21 cellular contexts compared by ENCODE assay signal in the genomic region with DNA sequence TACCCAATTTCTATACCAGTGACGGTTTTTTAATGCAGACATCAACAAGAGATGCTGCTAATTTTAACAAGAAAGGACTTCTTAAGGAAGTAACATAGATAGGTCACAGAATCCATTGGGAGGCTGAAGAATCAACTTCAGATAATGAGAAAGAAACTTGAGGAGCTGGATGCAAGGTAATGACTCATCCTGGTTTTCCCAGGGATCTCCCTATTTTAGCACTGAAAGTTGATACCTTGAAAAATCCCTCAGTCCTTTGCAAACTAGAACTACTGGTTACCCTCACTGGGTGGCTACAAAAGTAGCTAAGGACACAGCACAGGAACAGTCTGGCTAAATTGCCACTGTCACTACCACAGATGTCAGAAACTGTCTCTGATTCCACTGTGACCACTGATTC.
DNase-seq lines count a peak whose midpoint lies in the region; ATAC-seq and TF ChIP-seq lines count a peak whose summit lies in the region.
"Had no signal": no experiment of that assay in that cellular context is flagged by ENCODE, and none has a peak within 500 bp of the region (broad histone marks: within the 10 kb centered on the region; RNA-seq: fewer than 3 reads in every experiment).

No MANE protein-coding gene starts in this region.

- H3K14ac ChIP-seq in IMR-90 (replicated peaks; ENCODE audit: low read depth, low read length), result no peak overlapping the region

- no peak overlapping the region for H2BK120ac ChIP-seq in IMR-90 (ENCODE audit: low read depth, low read length)

- peak overlapping the region; percentile 70 for H3K27ac Mint-ChIP-seq in WTC11
- H3K27ac Mint-ChIP-seq: CD14-positive monocyte had no signal

- H4K5ac ChIP-seq in IMR-90 (ENCODE audit: low read depth, low read length), result no peak overlapping the region

- intact Hi-C loops in IMR-90 (cut with micrococcal nuclease), result no loop called here

- H3K4me3 ChIP-seq in IMR-90 (ENCODE audit: insufficient read depth, low read depth, low read length) (no peak overlapping the region), iPS DF 6.9 (ENCODE audit: low read length) (no peak overlapping the region)
- H3K4me3 ChIP-seq: MG63, SK-N-MC had no signal

- no CpG with 5 or more reads among the region's 1 CpG for WGBS in IMR-90 (ENCODE audit: extremely low coverage in 2 of 2, insufficient read length in 1 of 2), 2 experiments
- WGBS in iPS DF 6.9 (ENCODE audit: insufficient coverage, insufficient read length), result no CpG with 5 or more reads among the region's 1 CpG

- H3K27me3 ChIP-seq in IMR-90 (ENCODE audit: control insufficient read depth, insufficient read depth, low read length), result no peaks in the 10 kb centered on the region
- H3K27me3 ChIP-seq in iPS DF 6.9 (ENCODE audit: control insufficient read depth, insufficient read depth, low read length), result no peaks in the 10 kb centered on the region
- H3K27me3 ChIP-seq: MG63 had no signal

- CTCF ChIA-PET in IMR-90 (lab: Yijun Ruan, JAX), result no interaction called here
- CTCF ChIA-PET in WTC11 (lab: Charles Lee), result interaction anchor here (1.1 kb wide), 1 partner anchor 33 kb away, joined by 3 read pairs; no protein-coding TSS in a partner anchor

- H2BK5ac ChIP-seq in IMR-90 (ENCODE audit: low read depth, low read length, poor library complexity, severe bottlenecking), result no peak overlapping the region

- H4K91ac ChIP-seq in IMR-90 (ENCODE audit: insufficient read depth, low read depth, low read length), result no peak overlapping the region

- BruUV-seq in IMR-90 (replicated peaks; lab: Mats Ljungman, UMichigan), result no TSS peak

- no peak for TF ChIP-seq RAD21 in IMR-90 (IDR thresholded peaks at IDR 0.05; ENCODE audit: low read length)

- TF ChIP-seq CTCF in IMR-90 (conservative IDR thresholded peaks at IDR 0.05; ENCODE audit: low read depth, low read length) (no peak), WTC11 (IDR thresholded peaks at IDR 0.05) (no peak)

- H3K4me1 ChIP-seq in IMR-90 (ENCODE audit: control insufficient read depth, insufficient read depth, low read length) (peaks cover 2% of the 10 kb centered on the region; the same call in 1 of the 2 replicates), iPS DF 6.9 (ENCODE audit: control insufficient read depth, insufficient read depth, low read length) (no peaks in the 10 kb centered on the region)

- POLR2A ChIA-PET in IMR-90 (lab: Charles Lee; ENCODE audit: unreplicated experiment), result no interaction called here
- POLR2A ChIA-PET in WTC11 (lab: Charles Lee), result no interaction called here

- peak; percentile 10 for DNase-seq in DMS53 treated with DMSO at 0.1 percent for 48 hours (lab: John Stamatoyannopoulos, UW; ENCODE audit: unreplicated experiment)
- DNase-seq in IMR-90, result peak; percentile 57
- DNase-seq in WTC11 (ENCODE audit: low spot score), result no peak
- peak; percentile 16 for DNase-seq in iPS DF 6.9 (ENCODE audit: low read depth, low spot score)
- DNase-seq in stimulated activated CD4-positive, alpha-beta T cell treated with anti-CD3 and anti-CD28 coated beads, Interleukin-4, amount 100 ng/mL, for 4 hours, result no peak
- no peak for DNase-seq in central memory CD4-positive, alpha-beta T cell
- DNase-seq in cortex of kidney (lab: John Stamatoyannopoulos, UW), result no peak
- DNase-seq in stimulated activated CD4-positive, alpha-beta T cell treated with anti-CD3 and anti-CD28 coated beads, Interleukin-1b, Interleukin-23, amount 100 ng/mL, for 48 hours, result no peak
- DNase-seq: AML-193, DMS153, H7, KG1, MG63, NCI-H1092 treated with DMSO at 0.1 percent for 48 hours, NCI-H1694 treated with DMSO at 0.1 percent for 48 hours, NCI-H510A, NCI-H82, Right ventricle myocardium superior had no signal

- H3K56ac ChIP-seq in IMR-90 (ENCODE audit: extremely low read depth, insufficient read depth, low read length), result no peak overlapping the region

- peaks cover 8% of the 10 kb centered on the region; the same call in 1 of the 2 replicates for H3K36me3 Mint-ChIP-seq in WTC11
- H3K36me3 Mint-ChIP-seq: CD14-positive monocyte had no signal

- H3K9ac ChIP-seq in IMR-90 (ENCODE audit: low read depth, low read length), result no peak overlapping the region

- no peak overlapping the region for H3K4ac ChIP-seq in IMR-90 (ENCODE audit: low read depth, low read length)

- H3K4me3 Mint-ChIP-seq in WTC11, result no peak overlapping the region
- H3K4me3 Mint-ChIP-seq: CD14-positive monocyte had no signal

- H3K9me3 Mint-ChIP-seq in WTC11, result peaks cover 15% of the 10 kb centered on the region

- H3K4me2 ChIP-seq in IMR-90 (ENCODE audit: low read depth, low read length), result no peak overlapping the region

- dilution Hi-C loops in IMR-90 (cut with HindIII; ENCODE audit: low sequenced_read_pairs, unreplicated experiment), result no loop called here

- H4K8ac ChIP-seq in IMR-90 (ENCODE audit: low read depth in 2 of 2, low read length in 2 of 2), result no peak overlapping the region

- in situ Hi-C loops in IMR-90 (cut with MboI; ENCODE audit: low sequenced_read_pairs), result no loop called here

- TF ChIP-seq POLR2A in IMR-90 (IDR thresholded peaks at IDR 0.05; ENCODE audit: low read depth, low read length), result no peak

- H3K27me3 Mint-ChIP-seq in WTC11 (ENCODE audit: low read depth), result no peaks in the 10 kb centered on the region

- H2BK20ac ChIP-seq in IMR-90 (ENCODE audit: low read depth, low read length), result no peak overlapping the region

- no peak overlapping the region for H2AK9ac ChIP-seq in IMR-90 (replicated peaks; ENCODE audit: low read depth, low read length, poor library complexity)

- no peaks in the 10 kb centered on the region for H3K9me3 ChIP-seq in IMR-90 (ENCODE audit: control insufficient read depth, insufficient read depth, low read length)
- no peaks in the 10 kb centered on the region for H3K9me3 ChIP-seq in iPS DF 6.9 (ENCODE audit: control insufficient read depth, insufficient read depth, low read length)
- H3K9me3 ChIP-seq: MG63 had no signal

- no peaks in the 10 kb centered on the region for H3K36me3 ChIP-seq in IMR-90 (ENCODE audit: control insufficient read depth, insufficient read depth, low read length)
- H3K36me3 ChIP-seq in iPS DF 6.9 (ENCODE audit: control insufficient read depth, insufficient read depth, low read length), result no peaks in the 10 kb centered on the region
- H3K36me3 ChIP-seq: MG63 had no signal

- H3K27ac ChIP-seq in IMR-90 (ENCODE audit: insufficient read depth, low read length) (no peak overlapping the region), iPS DF 6.9 (ENCODE audit: low read length) (no peak overlapping the region)
- H3K27ac ChIP-seq: SK-N-MC had no signal

- H3K79me1 ChIP-seq in IMR-90 (ENCODE audit: low read depth in 1 of 2, low read length in 2 of 2), result no peaks in the 10 kb centered on the region

- no peak overlapping the region for H3K18ac ChIP-seq in IMR-90 (ENCODE audit: low read depth, low read length)

- no peak overlapping the region for H2BK15ac ChIP-seq in IMR-90 (ENCODE audit: low read depth, low read length)

- no peak overlapping the region for H3K23ac ChIP-seq in IMR-90 (ENCODE audit: low read depth, low read length)

- H3K9me1 ChIP-seq in IMR-90 (ENCODE audit: insufficient read depth, low read length), result no peaks in the 10 kb centered on the region

- no peak overlapping the region for H2AFZ ChIP-seq in IMR-90 (replicated peaks; ENCODE audit: low read length, poor library complexity)

- no peaks in the 10 kb centered on the region for H4K20me1 ChIP-seq in IMR-90 (ENCODE audit: insufficient read depth, low read length)

- peaks cover 31% of the 10 kb centered on the region for H3K4me1 Mint-ChIP-seq in WTC11
- H3K4me1 Mint-ChIP-seq: CD14-positive monocyte had no signal

- no peak overlapping the region for H2AK5ac ChIP-seq in IMR-90 (ENCODE audit: low read depth, low read length)

- ATAC-seq in IMR-90 (ENCODE audit: low read depth) (peak; percentile 14), WTC11 (peak; percentile 32; the same call in 1 of the 2 replicates)
- ATAC-seq: Panc1 had no signal

TF ChIP-seq in IMR-90, 13 proteins besides CTCF, POLR2A, EP300 and RAD21:
- TF ChIP-seq, protein P1, sequence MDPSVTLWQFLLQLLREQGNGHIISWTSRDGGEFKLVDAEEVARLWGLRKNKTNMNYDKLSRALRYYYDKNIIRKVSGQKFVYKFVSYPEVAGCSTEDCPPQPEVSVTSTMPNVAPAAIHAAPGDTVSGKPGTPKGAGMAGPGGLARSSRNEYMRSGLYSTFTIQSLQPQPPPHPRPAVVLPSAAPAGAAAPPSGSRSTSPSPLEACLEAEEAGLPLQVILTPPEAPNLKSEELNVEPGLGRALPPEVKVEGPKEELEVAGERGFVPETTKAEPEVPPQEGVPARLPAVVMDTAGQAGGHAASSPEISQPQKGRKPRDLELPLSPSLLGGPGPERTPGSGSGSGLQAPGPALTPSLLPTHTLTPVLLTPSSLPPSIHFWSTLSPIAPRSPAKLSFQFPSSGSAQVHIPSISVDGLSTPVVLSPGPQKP (IDR thresholded peaks at IDR 0.05; ENCODE audit: borderline replicate concordance, low read depth, low read length), result no peak
- TF ChIP-seq FOS (IDR thresholded peaks at IDR 0.05; ENCODE audit: low read depth, low read length), result peak; percentile 24; the same call in 1 of the 2 replicates

TF ChIP-seq in WTC11, 78 proteins besides CTCF, POLR2A, EP300 and RAD21 (continues in another document):
- no peak for TF ChIP-seq ATF1 (CRISPR knock-in tag; IDR thresholded peaks at IDR 0.05)
- TF ChIP-seq, protein P2, sequence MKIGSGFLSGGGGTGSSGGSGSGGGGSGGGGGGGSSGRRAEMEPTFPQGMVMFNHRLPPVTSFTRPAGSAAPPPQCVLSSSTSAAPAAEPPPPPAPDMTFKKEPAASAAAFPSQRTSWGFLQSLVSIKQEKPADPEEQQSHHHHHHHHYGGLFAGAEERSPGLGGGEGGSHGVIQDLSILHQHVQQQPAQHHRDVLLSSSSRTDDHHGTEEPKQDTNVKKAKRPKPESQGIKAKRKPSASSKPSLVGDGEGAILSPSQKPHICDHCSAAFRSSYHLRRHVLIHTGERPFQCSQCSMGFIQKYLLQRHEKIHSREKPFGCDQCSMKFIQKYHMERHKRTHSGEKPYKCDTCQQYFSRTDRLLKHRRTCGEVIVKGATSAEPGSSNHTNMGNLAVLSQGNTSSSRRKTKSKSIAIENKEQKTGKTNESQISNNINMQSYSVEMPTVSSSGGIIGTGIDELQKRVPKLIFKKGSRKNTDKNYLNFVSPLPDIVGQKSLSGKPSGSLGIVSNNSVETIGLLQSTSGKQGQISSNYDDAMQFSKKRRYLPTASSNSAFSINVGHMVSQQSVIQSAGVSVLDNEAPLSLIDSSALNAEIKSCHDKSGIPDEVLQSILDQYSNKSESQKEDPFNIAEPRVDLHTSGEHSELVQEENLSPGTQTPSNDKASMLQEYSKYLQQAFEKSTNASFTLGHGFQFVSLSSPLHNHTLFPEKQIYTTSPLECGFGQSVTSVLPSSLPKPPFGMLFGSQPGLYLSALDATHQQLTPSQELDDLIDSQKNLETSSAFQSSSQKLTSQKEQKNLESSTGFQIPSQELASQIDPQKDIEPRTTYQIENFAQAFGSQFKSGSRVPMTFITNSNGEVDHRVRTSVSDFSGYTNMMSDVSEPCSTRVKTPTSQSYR (CRISPR knock-in tag; IDR thresholded peaks at IDR 0.05), result no peak

Comparison
In these comparisons a context has a peak if more than half of its experiments do, and no peak if none do; other contexts are left out.
1. DNase-seq: peak in DMS53 treated with DMSO at 0.1 percent for 48 hours (single experiment), IMR-90 (single experiment) and iPS DF 6.9 (single experiment); none in WTC11 (single experiment), stimulated activated CD4-positive, alpha-beta T cell treated with anti-CD3 and anti-CD28 coated beads, Interleukin-4, amount 100 ng/mL, for 4 hours (0 of 2), central memory CD4-positive, alpha-beta T cell (single experiment), cortex of kidney (single experiment) and stimulated activated CD4-positive, alpha-beta T cell treated with anti-CD3 and anti-CD28 coated beads, Interleukin-1b, Interleukin-23, amount 100 ng/mL, for 48 hours (single experiment).